ENCODE assay signal across 8 cellular contexts in the genomic region with DNA sequence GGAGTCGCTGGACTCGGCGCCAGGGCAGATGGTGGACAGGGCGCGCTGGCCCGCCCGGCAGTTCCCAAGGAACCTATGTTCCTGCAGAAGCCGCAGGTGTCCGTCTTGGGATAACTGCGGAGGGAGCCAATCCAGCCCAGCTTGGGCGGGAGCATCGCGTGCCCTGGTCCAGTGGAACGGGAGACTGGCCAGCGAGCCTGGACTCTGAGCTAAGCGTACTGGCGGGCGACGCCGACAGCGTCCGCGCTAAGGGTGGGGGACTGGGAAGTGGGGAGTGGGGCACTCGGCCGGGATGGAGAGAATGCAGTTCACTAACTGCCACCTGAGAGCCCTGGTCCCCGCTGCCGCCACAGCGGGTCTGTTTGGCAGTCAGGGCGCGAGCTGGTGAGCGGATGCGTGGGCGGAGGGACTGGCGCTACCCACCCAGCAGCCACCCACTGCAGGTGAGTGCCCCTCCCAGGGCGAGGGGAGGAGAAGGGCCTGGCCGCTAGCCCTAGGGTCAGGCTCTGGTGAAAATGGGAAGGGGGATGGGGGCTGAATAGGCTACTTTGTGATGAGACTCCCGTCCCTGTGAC. TPM values are rescaled to one million over a fixed set of nuclear protein-coding genes. Genes with fewer than 3 reads are reported as not detected.
DNase-seq lines count a peak whose midpoint lies in the region; ATAC-seq, FAIRE-seq and TF ChIP-seq lines count a peak whose summit lies in the region.

No MANE protein-coding gene starts in this region.

- peaks cover 20% of the 10 kb centered on the region for H3K4me1 Mint-ChIP-seq in activated CD4-positive, alpha-beta T cell treated with anti-CD3 and anti-CD28 coated beads for 36 hours
- peaks cover 1% of the 10 kb centered on the region for H3K4me1 Mint-ChIP-seq in astrocyte (ENCODE audit: low read depth, unreplicated experiment)

- intact Hi-C loops in activated CD4-positive, alpha-beta T cell treated with anti-CD3 and anti-CD28 coated beads for 36 hours (cut with DNase I, micrococcal nuclease) = loop anchor here (5.0 to 10.0 kb wide), 8 partner anchors 120 to 1033 kb away; partner anchors contain the start of genes MTMR1 (in 2 of the 2), IDS (in 1 of the 2) and VMA21 (in 1 of the 2)
- intact Hi-C loops in right lobe of liver (cut with DNase I) = no loop called here

- H3K36me3 ChIP-seq in astrocyte (ENCODE audit: insufficient read depth, low read length) = no peaks in the 10 kb centered on the region
- H3K36me3 ChIP-seq in right lobe of liver = no peaks in the 10 kb centered on the region
- H3K36me3 ChIP-seq in suprapubic skin = no peaks in the 10 kb centered on the region

- H3K9ac ChIP-seq in astrocyte (ENCODE audit: low read length) = peak overlapping the region; percentile 85

- CTCF ChIA-PET in activated CD4-positive, alpha-beta T cell treated with anti-CD3 and anti-CD28 coated beads for 36 hours (lab: Charles Lee) = interaction anchor here (0.5 to 2.8 kb wide), 4 partner anchors 188 to 511 kb away, joined by 3 to 6 read pairs (median 6); no protein-coding TSS in a partner anchor

- no peak for TF ChIP-seq CTCF in astrocyte (IDR thresholded peaks at IDR 0.05; ENCODE audit: insufficient read depth, low read depth, low read length)
- TF ChIP-seq CTCF in right lobe of liver (IDR thresholded peaks at IDR 0.05) = no peak
- TF ChIP-seq CTCF in suprapubic skin (IDR thresholded peaks at IDR 0.05) = no peak

- peaks cover 15% of the 10 kb centered on the region for H3K27me3 Mint-ChIP-seq in activated CD4-positive, alpha-beta T cell treated with anti-CD3 and anti-CD28 coated beads for 36 hours
- peaks cover 25% of the 10 kb centered on the region for H3K27me3 Mint-ChIP-seq in astrocyte (ENCODE audit: low read depth, unreplicated experiment)

- peak overlapping the region; percentile 96 for H3K4me2 ChIP-seq in astrocyte (ENCODE audit: low read length)

- H3K4me3 Mint-ChIP-seq in activated CD4-positive, alpha-beta T cell treated with anti-CD3 and anti-CD28 coated beads for 36 hours = peak overlapping the region; percentile 74
- peak overlapping the region; percentile 85 for H3K4me3 Mint-ChIP-seq in astrocyte (ENCODE audit: unreplicated experiment)

- WGBS in right lobe of liver (ENCODE audit: insufficient coverage, low coverage, low lambda C conversion rate, missing lambda C conversion rate) = 40% methylated on average over 7 of the region's 37 CpGs
- 41% methylated on average over 30 of the region's 37 CpGs for WGBS in suprapubic skin

- H3K4me1 ChIP-seq in astrocyte (ENCODE audit: insufficient read depth, low read length) (peaks cover 18% of the 10 kb centered on the region), right lobe of liver (peaks cover 0 to 4% (median 0%) of the 10 kb centered on the region in 4 donors), suprapubic skin (peaks cover 16% of the 10 kb centered on the region)

- TF ChIP-seq POLR2A in right lobe of liver (IDR thresholded peaks at IDR 0.05) (no peak), suprapubic skin (IDR thresholded peaks at IDR 0.05) (no peak)

- H3K79me2 ChIP-seq in astrocyte (ENCODE audit: insufficient read depth, low read length) = peaks cover 17% of the 10 kb centered on the region

- H3K27ac ChIP-seq in astrocyte (ENCODE audit: low read depth, low read length) = no peak overlapping the region
- no peak overlapping the region for H3K27ac ChIP-seq in right lobe of liver
- no peak overlapping the region for H3K27ac ChIP-seq in suprapubic skin

- H3K9me3 ChIP-seq in astrocyte (ENCODE audit: insufficient read depth, low read depth, low read length) (no peaks in the 10 kb centered on the region), right lobe of liver (no peaks in the 10 kb centered on the region), suprapubic skin (no peaks in the 10 kb centered on the region)

- H3K27me3 ChIP-seq in astrocyte (ENCODE audit: insufficient read depth, low read length) (no peaks in the 10 kb centered on the region), right lobe of liver (no peaks in the 10 kb centered on the region), suprapubic skin (no peaks in the 10 kb centered on the region)

- no peaks in the 10 kb centered on the region for H4K20me1 ChIP-seq in astrocyte (ENCODE audit: insufficient read depth, low read length)

- H3K4me3 ChIP-seq in astrocyte (ENCODE audit: insufficient read depth, low read depth, low read length) (peak overlapping the region; percentile 71), right lobe of liver (peak overlapping the region; percentile 41 to 65 (median 54)), suprapubic skin (peak overlapping the region; percentile 64)

- TF ChIP-seq EP300 in suprapubic skin (IDR thresholded peaks at IDR 0.05) = no peak

- no peak overlapping the region for H3K27ac Mint-ChIP-seq in activated CD4-positive, alpha-beta T cell treated with anti-CD3 and anti-CD28 coated beads for 36 hours
- H3K27ac Mint-ChIP-seq in astrocyte (ENCODE audit: unreplicated experiment) = no peak overlapping the region

- peak overlapping the region; percentile 67 for H2AFZ ChIP-seq in astrocyte (ENCODE audit: low read depth, low read length)

- no peak for ATAC-seq in activated CD4-positive, alpha-beta T cell treated with anti-CD3 and anti-CD28 coated beads for 36 hours
- peak; percentile 11 to 50 (median 20) for ATAC-seq in right lobe of liver
- ATAC-seq in HG03460 (IDR thresholded peaks at IDR 0.05; ENCODE audit: unreplicated experiment) = no peak

- DNase-seq in activated CD4-positive, alpha-beta T cell treated with anti-CD3 and anti-CD28 coated beads for 36 hours = peak; percentile 46
- DNase-seq in activated CD4-positive, alpha-beta T cell treated with anti-CD3 and anti-CD28 coated beads for 1 hour = no peak
- DNase-seq in astrocyte (ENCODE audit: low read depth) (peak; percentile 25), right lobe of liver (peak; percentile 39 to 66 (median 64)), suprapubic skin (ENCODE audit: low spot score in 2 of 2) (no peak), cortex of kidney (lab: John Stamatoyannopoulos, UW) (no peak), GM19240 (ENCODE audit: insufficient read length, low spot score) (no peak)

- no peaks in the 10 kb centered on the region for H3K36me3 Mint-ChIP-seq in activated CD4-positive, alpha-beta T cell treated with anti-CD3 and anti-CD28 coated beads for 36 hours (ENCODE audit: low read depth)
- H3K36me3 Mint-ChIP-seq in astrocyte (ENCODE audit: low read depth, unreplicated experiment) = no peaks in the 10 kb centered on the region

- POLR2A ChIA-PET in activated CD4-positive, alpha-beta T cell treated with anti-CD3 and anti-CD28 coated beads for 36 hours (lab: Charles Lee) = no interaction called here

- no peak for FAIRE-seq in astrocyte (lab: Jason Lieb, UNC)

- no peaks in the 10 kb centered on the region for H3K9me3 Mint-ChIP-seq in activated CD4-positive, alpha-beta T cell treated with anti-CD3 and anti-CD28 coated beads for 36 hours (ENCODE audit: low read depth)
- H3K9me3 Mint-ChIP-seq in astrocyte (ENCODE audit: unreplicated experiment) = peaks cover 3% of the 10 kb centered on the region

RNA-seq across cellular contexts. Expression of gene MAMLD1, which starts 1.3 kb away (rescaled TPM):
- total RNA-seq in activated CD4-positive, alpha-beta T cell treated with anti-CD3 and anti-CD28 coated beads for 36 hours = 1 to 10 TPM; 1.5 to 1.6 TPM
- total RNA-seq in astrocyte (6.6 TPM in 2 replicates), right lobe of liver (1 to 10 TPM in 5 of 6 experiments, under 1 TPM in 1; 0.99 to 4.7 (median 1.8) TPM), suprapubic skin (1 to 10 TPM in 3 of 4 donors, under 1 TPM in 1; 0.68 to 4.5 (median 3.4) TPM)

Comparison
In these comparisons a context has a peak if more than half of its experiments do, and no peak if none do; other contexts are left out.
1. DNase-seq: peak in activated CD4-positive, alpha-beta T cell treated with anti-CD3 and anti-CD28 coated beads for 36 hours (single experiment), astrocyte (single experiment) and right lobe of liver (3 of 3); none in activated CD4-positive, alpha-beta T cell treated with anti-CD3 and anti-CD28 coated beads for 1 hour (single experiment), suprapubic skin (0 of 2), cortex of kidney (single experiment) and GM19240 (single experiment).
2. ATAC-seq: peak in right lobe of liver (4 of 4); none in activated CD4-positive, alpha-beta T cell treated with anti-CD3 and anti-CD28 coated beads for 36 hours (single experiment) and HG03460 (single experiment).
3. intact Hi-C loops: an anchor here in activated CD4-positive, alpha-beta T cell treated with anti-CD3 and anti-CD28 coated beads for 36 hours (5.0 to 10.0 kb wide); none called in right lobe of liver.
4. Peak in every context shown above with its lines, with median percentiles within 50 percentile points of each other: H3K4me3 ChIP-seq.